Comparison of ENCODE assay signal across 38 cellular contexts in the genomic region with DNA sequence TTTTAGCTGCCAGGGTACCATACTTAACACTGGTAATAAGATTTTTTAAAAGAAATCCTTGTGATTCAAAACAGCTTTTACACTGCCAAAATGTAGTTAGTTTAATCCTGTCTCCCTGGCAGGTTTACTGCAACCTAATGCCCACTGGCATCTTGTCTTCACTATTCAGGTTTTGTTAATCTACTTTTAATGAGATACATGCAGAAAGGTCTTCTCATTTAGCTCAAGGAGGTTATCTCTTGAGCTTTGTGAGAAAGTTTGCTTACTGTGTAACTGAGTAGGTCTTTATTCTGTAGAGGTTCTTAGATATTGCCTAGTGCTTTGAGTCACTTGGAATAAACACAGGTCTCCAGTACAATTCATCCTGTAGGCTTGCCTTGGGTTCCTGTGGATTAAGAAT.
"Had no signal": no experiment of that assay in that cellular context is flagged by ENCODE, and none has a peak within 500 bp of the region (broad histone marks: within the 10 kb centered on the region; RNA-seq: fewer than 3 reads in every experiment).

No MANE protein-coding gene starts in this region.

- H3K4me3 Mint-ChIP-seq: activated naive CD4-positive, alpha-beta T cell treated with anti-CD3 and anti-CD28 coated beads for 36 hours; activated naive CD4-positive, alpha-beta T cell treated with anti-CD3 and anti-CD28 coated beads, Interleukin-2, amount 10 ng/mL, durations not matched to agents 7 days and 5 days; activated naive CD4-positive, alpha-beta T cell treated with anti-CD3 and anti-CD28 coated beads, Interleukin-2, amount 50 U/mL, for 24 hours; activated naive CD8-positive, alpha-beta T cell; activated naive CD8-positive, alpha-beta T cell treated with anti-CD3 and anti-CD28 coated beads for 36 hours; activated naive CD8-positive, alpha-beta T cell treated with anti-CD3 and anti-CD28 coated beads, Interleukin-2, amount 10 ng/mL, durations not matched to agents 7 days and 5 days; activated naive CD8-positive, alpha-beta T cell treated with anti-CD3 and anti-CD28 coated beads, Interleukin-2, amount 50 U/mL, for 24 hours; activated T-cell treated with anti-CD3 and anti-CD28 coated beads, Interleukin-2, amount 50 U/mL, for 24 hours; activated T-cell treated with anti-CD3 and anti-CD28 coated beads, Interleukin-2, amount 50 U/mL, for 4 hours; activated T-cell treated with anti-CD3 and anti-CD28 coated beads, Interleukin-2, amount 50 U/mL, for 72 hours; activated T-helper 1 cell treated with anti-CD3 and anti-CD28 coated beads, Interleukin-12 subunit alpha, Interleukin-12 subunit beta, Interleukin-2, Interleukin-4 antibody, amounts not matched to agents 30 ng/mL and 10 ng/mL and 1 ng/mL, durations not matched to agents 14 hours and 24 hours and 36 hours; activated T-helper 17 cell treated with anti-CD3 and anti-CD28 coated beads, Interleukin-2, amount 50 U/mL, for 72 hours; brain; central memory CD8-positive, alpha-beta T cell had no signal

- ATAC-seq: activated naive CD4-positive, alpha-beta T cell treated with anti-CD3 and anti-CD28 coated beads, Interleukin-2, amount 50 U/mL, for 72 hours; activated naive CD8-positive, alpha-beta T cell treated with anti-CD3 and anti-CD28 coated beads, Interleukin-2, amount 50 U/mL, for 24 hours; activated T-cell treated with anti-CD3 and anti-CD28 coated beads, Interleukin-2, amount 50 U/mL, for 4 hours; activated T-cell treated with anti-CD3 and anti-CD28 coated beads, Interleukin-2, amount 50 U/mL, for 72 hours; activated T-helper 17 cell treated with anti-CD3 and anti-CD28 coated beads, Interleukin-2, amount 50 U/mL, for 72 hours; body of pancreas had no signal

- H3K36me3 Mint-ChIP-seq: activated naive CD4-positive, alpha-beta T cell treated with anti-CD3 and anti-CD28 coated beads, Interleukin-2, amount 10 ng/mL, durations not matched to agents 7 days and 5 days; activated naive CD4-positive, alpha-beta T cell treated with anti-CD3 and anti-CD28 coated beads, Interleukin-2, amount 50 U/mL, for 24 hours; activated naive CD4-positive, alpha-beta T cell treated with anti-CD3 and anti-CD28 coated beads, Interleukin-2, amount 50 U/mL, for 72 hours; activated naive CD8-positive, alpha-beta T cell; activated naive CD8-positive, alpha-beta T cell treated with anti-CD3 and anti-CD28 coated beads for 36 hours; activated naive CD8-positive, alpha-beta T cell treated with anti-CD3 and anti-CD28 coated beads, Interleukin-2, amount 10 ng/mL, durations not matched to agents 7 days and 5 days; brain had no signal

- H3K27me3 ChIP-seq: ascending aorta, body of pancreas, brain microvascular endothelial cell, breast epithelium, cardiac muscle cell had no signal

- H3K27ac ChIP-seq: adrenal gland, ascending aorta, body of pancreas, brain microvascular endothelial cell, breast epithelium, cardiac muscle cell had no signal

- DNase-seq: activated effector memory CD4-positive, alpha-beta T cell treated with anti-CD3 and anti-CD28 coated beads, Interleukin-2, amount 50 U/mL, for 16 hours; activated effector memory CD4-positive, alpha-beta T cell treated with Interleukin-2 at 50 U/mL for 16 hours; activated gamma-delta T cell; activated gamma-delta T cell treated with Interleukin-2 at 50 U/mL for 16 hours; activated naive CD4-positive, alpha-beta T cell; activated naive CD4-positive, alpha-beta T cell treated with anti-CD3 and anti-CD28 coated beads for 36 hours; activated naive CD4-positive, alpha-beta T cell treated with anti-CD3 and anti-CD28 coated beads, Interleukin-2, amount 10 ng/mL, durations not matched to agents 7 days and 5 days; activated naive CD4-positive, alpha-beta T cell treated with anti-CD3 and anti-CD28 coated beads, Interleukin-2, amount 50 U/mL, for 16 hours; activated naive CD4-positive, alpha-beta T cell treated with Interleukin-2 at 50 U/mL for 16 hours; activated naive CD8-positive, alpha-beta T cell treated with anti-CD3 and anti-CD28 coated beads for 36 hours; activated naive CD8-positive, alpha-beta T cell treated with anti-CD3 and anti-CD28 coated beads, Interleukin-2, amount 10 ng/mL, durations not matched to agents 7 days and 5 days; activated naive CD8-positive, alpha-beta T cell treated with anti-CD3 and anti-CD28 coated beads, Interleukin-2, amount 50 U/mL, for 24 hours; activated T-cell treated with anti-CD3 and anti-CD28 coated beads, Interleukin-2, amount 50 U/mL, for 1 hour; activated T-cell treated with anti-CD3 and anti-CD28 coated beads, Interleukin-2, amount 50 U/mL, for 24 hours; activated T-cell treated with anti-CD3 and anti-CD28 coated beads, Interleukin-2, amount 50 U/mL, for 4 hours; activated T-cell treated with anti-CD3 and anti-CD28 coated beads, Interleukin-2, amount 50 U/mL, for 48 hours; activated T-cell treated with anti-CD3 and anti-CD28 coated beads, Interleukin-2, amount 50 U/mL, for 72 hours; adrenal gland; amniotic stem cell; amygdala; anterior cingulate cortex; aorta; body of pancreas; brain microvascular endothelial cell; caudate nucleus; central memory CD4-positive, alpha-beta T cell; cerebellar nuclear complex had no signal

- H3K9me3 ChIP-seq: adrenal gland, ascending aorta, body of pancreas, breast epithelium had no signal

- H3K4me1 ChIP-seq: adrenal gland, ascending aorta, body of pancreas, breast epithelium had no signal

- H3K9me3 Mint-ChIP-seq: activated naive CD4-positive, alpha-beta T cell treated with anti-CD3 and anti-CD28 coated beads for 36 hours; activated naive CD4-positive, alpha-beta T cell treated with anti-CD3 and anti-CD28 coated beads, Interleukin-2, amount 10 ng/mL, durations not matched to agents 7 days and 5 days; activated naive CD8-positive, alpha-beta T cell treated with anti-CD3 and anti-CD28 coated beads, Interleukin-2, amount 10 ng/mL, durations not matched to agents 7 days and 5 days; activated T-cell treated with anti-CD3 and anti-CD28 coated beads, Interleukin-2, amount 50 U/mL, for 24 hours; activated T-cell treated with anti-CD3 and anti-CD28 coated beads, Interleukin-2, amount 50 U/mL, for 72 hours; activated T-helper 1 cell treated with anti-CD3 and anti-CD28 coated beads, Interleukin-12 subunit alpha, Interleukin-12 subunit beta, Interleukin-2, Interleukin-4 antibody, amounts not matched to agents 30 ng/mL and 10 ng/mL and 1 ng/mL, durations not matched to agents 14 hours and 24 hours and 36 hours; activated T-helper 17 cell treated with anti-CD3 and anti-CD28 coated beads, Interleukin-2, amount 50 U/mL, for 72 hours; activated T-helper 2 cell treated with anti-CD3 and anti-CD28 coated beads, Interferon-gamma antibody, Interleukin-2, Interleukin-4, amounts not matched to agents 10 μg/mL and 5 μg/mL and 100 μg/mL, durations not matched to agents 14 hours and 24 hours and 36 hours; central memory CD8-positive, alpha-beta T cell had no signal

- H3K27me3 Mint-ChIP-seq: activated naive CD4-positive, alpha-beta T cell treated with anti-CD3 and anti-CD28 coated beads, Interleukin-2, amount 10 ng/mL, durations not matched to agents 7 days and 5 days; activated T-helper 17 cell treated with anti-CD3 and anti-CD28 coated beads, Interleukin-2, amount 50 U/mL, for 72 hours; brain; central memory CD8-positive, alpha-beta T cell had no signal

- H3K4me3 ChIP-seq: adrenal gland, ascending aorta, body of pancreas, breast epithelium, cardiac muscle cell had no signal

- H3K4me1 Mint-ChIP-seq: activated naive CD4-positive, alpha-beta T cell treated with anti-CD3 and anti-CD28 coated beads, Interleukin-2, amount 10 ng/mL, durations not matched to agents 7 days and 5 days; activated naive CD4-positive, alpha-beta T cell treated with anti-CD3 and anti-CD28 coated beads, Interleukin-2, amount 50 U/mL, for 24 hours; activated naive CD8-positive, alpha-beta T cell treated with anti-CD3 and anti-CD28 coated beads for 36 hours; activated naive CD8-positive, alpha-beta T cell treated with anti-CD3 and anti-CD28 coated beads, Interleukin-2, amount 10 ng/mL, durations not matched to agents 7 days and 5 days; activated naive CD8-positive, alpha-beta T cell treated with anti-CD3 and anti-CD28 coated beads, Interleukin-2, amount 50 U/mL, for 24 hours; activated T-helper 17 cell treated with anti-CD3 and anti-CD28 coated beads, Interleukin-2, amount 50 U/mL, for 72 hours; brain; central memory CD8-positive, alpha-beta T cell had no signal

- H3K36me3 ChIP-seq: adrenal gland, ascending aorta, brain microvascular endothelial cell, breast epithelium, cardiac muscle cell had no signal

- H3K27ac Mint-ChIP-seq: activated naive CD4-positive, alpha-beta T cell treated with anti-CD3 and anti-CD28 coated beads for 36 hours; activated naive CD4-positive, alpha-beta T cell treated with anti-CD3 and anti-CD28 coated beads, Interleukin-2, amount 10 ng/mL, durations not matched to agents 7 days and 5 days; activated naive CD4-positive, alpha-beta T cell treated with anti-CD3 and anti-CD28 coated beads, Interleukin-2, amount 50 U/mL, for 24 hours; activated naive CD4-positive, alpha-beta T cell treated with anti-CD3 and anti-CD28 coated beads, Interleukin-2, amount 50 U/mL, for 72 hours; activated naive CD8-positive, alpha-beta T cell; activated naive CD8-positive, alpha-beta T cell treated with anti-CD3 and anti-CD28 coated beads for 36 hours; activated naive CD8-positive, alpha-beta T cell treated with anti-CD3 and anti-CD28 coated beads, Interleukin-2, amount 10 ng/mL, durations not matched to agents 7 days and 5 days; activated naive CD8-positive, alpha-beta T cell treated with anti-CD3 and anti-CD28 coated beads, Interleukin-2, amount 50 U/mL, for 24 hours; activated T-cell treated with anti-CD3 and anti-CD28 coated beads, Interleukin-2, amount 50 U/mL, for 24 hours; activated T-cell treated with anti-CD3 and anti-CD28 coated beads, Interleukin-2, amount 50 U/mL, for 72 hours; activated T-helper 1 cell treated with anti-CD3 and anti-CD28 coated beads, Interleukin-12 subunit alpha, Interleukin-12 subunit beta, Interleukin-2, Interleukin-4 antibody, amounts not matched to agents 30 ng/mL and 10 ng/mL and 1 ng/mL, durations not matched to agents 14 hours and 24 hours and 36 hours; activated T-helper 17 cell treated with anti-CD3 and anti-CD28 coated beads, Interleukin-2, amount 50 U/mL, for 72 hours; activated T-helper 2 cell treated with anti-CD3 and anti-CD28 coated beads, Interferon-gamma antibody, Interleukin-2, Interleukin-4, amounts not matched to agents 10 μg/mL and 5 μg/mL and 100 μg/mL, durations not matched to agents 14 hours and 24 hours and 36 hours; brain had no signal
